Comparison of ENCODE assay signal across 8 cellular contexts in the genomic region with DNA sequence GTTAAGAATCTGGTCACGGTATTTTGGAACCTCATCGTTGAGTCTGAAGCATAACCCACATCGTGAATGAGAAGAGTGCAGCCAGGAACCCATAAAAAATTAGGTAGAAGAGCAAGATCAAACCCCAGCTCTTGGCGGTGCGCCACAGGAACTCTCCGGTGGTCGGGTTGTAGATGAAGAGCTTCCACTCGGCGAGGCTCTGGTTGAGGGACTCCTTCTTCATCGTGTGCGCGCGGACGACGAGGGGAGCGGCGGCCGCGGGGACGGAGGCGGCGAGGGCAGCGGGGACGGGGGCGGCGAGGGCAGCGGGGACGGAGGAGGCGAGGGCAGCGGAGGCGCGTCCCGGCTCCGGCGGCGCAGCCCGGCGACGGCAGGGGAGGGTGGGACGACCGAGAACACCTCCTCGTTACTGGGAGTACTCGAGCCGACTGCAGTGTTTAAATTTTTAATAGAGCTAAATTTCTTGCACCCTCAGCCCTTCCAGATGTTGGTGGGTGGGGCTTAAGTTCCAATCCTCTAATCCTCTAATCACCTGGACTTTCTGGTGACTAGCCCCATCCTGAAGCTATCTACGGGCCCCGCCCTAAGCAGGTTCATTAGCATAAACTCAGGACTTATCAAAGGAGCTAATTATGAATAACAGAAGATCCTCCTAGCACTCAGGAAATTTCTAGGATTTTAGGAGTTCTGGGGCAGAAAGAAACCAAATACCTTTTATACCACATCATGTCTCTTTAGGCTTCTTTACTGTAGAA. TPM values are rescaled to one million over a fixed set of nuclear protein-coding genes. Genes with fewer than 3 reads are reported as not detected.
DNase-seq lines count a peak whose midpoint lies in the region; ATAC-seq and TF ChIP-seq lines count a peak whose summit lies in the region.

No MANE protein-coding gene starts in this region.

- H3K27ac ChIP-seq in thoracic aorta = no peak overlapping the region
- H3K27ac ChIP-seq in WERI-Rb-1 = no peak overlapping the region

- peak overlapping the region; percentile 37 for H3K4me3 ChIP-seq in Caco-2 (ENCODE audit: low read depth, low read length)
- H3K4me3 ChIP-seq in thoracic aorta = peak overlapping the region; percentile 74
- no peak overlapping the region for H3K4me3 ChIP-seq in WERI-Rb-1 (ENCODE audit: low read depth, low read length)

- H3K4me1 ChIP-seq in Caco-2 = no peaks in the 10 kb centered on the region
- H3K4me1 ChIP-seq in thoracic aorta (ENCODE audit: control insufficient read depth in 1 of 2, low read depth in 2 of 2) = peaks cover 0 to 3% of the 10 kb centered on the region in 2 donors

- peak in 1 of 2 experiments; percentile 18 for DNase-seq in Caco-2
- DNase-seq in NCI-H524 treated with DMSO at 0.1 percent for 48 hours (lab: John Stamatoyannopoulos, UW) = peak; percentile 50
- DNase-seq in astrocyte of the hippocampus (ENCODE audit: low read depth, low spot score) = peak; percentile 28
- DNase-seq in kidney tubule cell (ENCODE audit: low spot score) = peak; percentile 8
- no peak for DNase-seq in thoracic aorta (ENCODE audit: low spot score)
- no peak for DNase-seq in WERI-Rb-1

- no peaks in the 10 kb centered on the region for H3K4me1 Mint-ChIP-seq in Caco-2 (ENCODE audit: low read depth, unreplicated experiment)

- H3K27me3 ChIP-seq in Caco-2 (replicated peaks; ENCODE audit: control insufficient read depth, insufficient read depth, low read length) = no peaks in the 10 kb centered on the region; the same call in 1 of the 2 replicates
- H3K27me3 ChIP-seq in thoracic aorta (replicated peaks; ENCODE audit: insufficient read depth) = no peaks in the 10 kb centered on the region
- H3K27me3 ChIP-seq in WERI-Rb-1 (ENCODE audit: insufficient read depth, low read depth, severe bottlenecking) = no peaks in the 10 kb centered on the region

- POLR2A ChIA-PET in Caco-2 (lab: Charles Lee) = interaction anchor here (0.6 kb wide), 1 partner anchor 20 kb away, joined by 5 read pairs; a partner anchor contains a TSS

- CTCF ChIA-PET in Caco-2 (lab: Charles Lee) = interaction anchor here (0.5 to 0.6 kb wide), 2 partner anchors 28 to 114 kb away, joined by 3 read pairs; no protein-coding TSS in a partner anchor

- H3K9me3 Mint-ChIP-seq in Caco-2 (ENCODE audit: unreplicated experiment) = no peaks in the 10 kb centered on the region

- peaks cover 18% of the 10 kb centered on the region for H3K27me3 Mint-ChIP-seq in Caco-2 (ENCODE audit: insufficient read depth, unreplicated experiment)

- H3K27ac Mint-ChIP-seq in Caco-2 (ENCODE audit: unreplicated experiment) = no peak overlapping the region

- H3K9me3 ChIP-seq in Caco-2 (no peaks in the 10 kb centered on the region; the same call in 1 of the 2 replicates), thoracic aorta (no peaks in the 10 kb centered on the region), WERI-Rb-1 (ENCODE audit: severe bottlenecking) (no peaks in the 10 kb centered on the region)

- ATAC-seq in thoracic aorta (ENCODE audit: insufficient number of reproducible peaks, low FRiP score, low read depth) (no peak), HG02588 (IDR thresholded peaks at IDR 0.05; ENCODE audit: unreplicated experiment) (no peak), GM21717 (IDR thresholded peaks at IDR 0.05; ENCODE audit: unreplicated experiment) (no peak)

- intact Hi-C loops in Caco-2 (cut with micrococcal nuclease; ENCODE audit: unreplicated experiment) = no loop called here

- no peak for TF ChIP-seq CTCF in Caco-2 (IDR thresholded peaks at IDR 0.05; ENCODE audit: insufficient read depth in 1 of 2, low read depth in 1 of 2, low read length in 1 of 2, severe bottlenecking in 1 of 2, unreplicated experiment in 1 of 2)
- TF ChIP-seq CTCF in thoracic aorta (IDR thresholded peaks at IDR 0.05) = no peak
- TF ChIP-seq CTCF in WERI-Rb-1 (IDR thresholded peaks at IDR 0.05; ENCODE audit: low read depth, low read length) = no peak

- no TSS peak for BruUV-seq in Caco-2 (replicated peaks; lab: Mats Ljungman, UMichigan)

- H3K4me3 Mint-ChIP-seq in Caco-2 (ENCODE audit: unreplicated experiment) = peak overlapping the region; percentile 76

- H3K36me3 ChIP-seq in Caco-2 (ENCODE audit: control insufficient read depth, insufficient read depth, low read length) (no peaks in the 10 kb centered on the region), thoracic aorta (no peaks in the 10 kb centered on the region), WERI-Rb-1 (no peaks in the 10 kb centered on the region)

- H3K36me3 Mint-ChIP-seq in Caco-2 (ENCODE audit: insufficient read depth, unreplicated experiment) = no peaks in the 10 kb centered on the region

RNA-seq across cellular contexts. Expression of a gene that starts 20.4 kb away (rescaled TPM):
- total RNA-seq in Caco-2 (2022) (14.0 and 14.4 TPM in 2 replicates), thoracic aorta (10 to 100 TPM; 14.5 to 21.9 TPM)

Comparison
In these comparisons a context has a peak if more than half of its experiments do, and no peak if none do; other contexts are left out.
1. DNase-seq: peak in NCI-H524 treated with DMSO at 0.1 percent for 48 hours (single experiment), astrocyte of the hippocampus (single experiment) and kidney tubule cell (single experiment); none in thoracic aorta (single experiment) and WERI-Rb-1 (single experiment).